Comparison of ENCODE assay signal across 29 cellular contexts in genomic region chr14:105221598-105222178, GRCh38. TPM values are rescaled to one million over a fixed set of nuclear protein-coding genes. Genes with fewer than 3 reads are reported as not detected.
A peak's percentile ranks its signal among the peaks of the same experiment; 100 is the strongest.
DNase-seq lines count a peak whose midpoint lies in the region; ATAC-seq lines count a peak whose summit lies in the region.
"Had no signal": no experiment of that assay in that cellular context is flagged by ENCODE, and none has a peak within 500 bp of the region (broad histone marks: within the 10 kb centered on the region; RNA-seq: fewer than 3 reads in every experiment).

No MANE protein-coding gene starts in this region.

- no peaks in the 10 kb centered on the region for H3K9me3 ChIP-seq in right cardiac atrium (ENCODE audit: control insufficient read depth, low read length)
- H3K9me3 ChIP-seq in neuronal stem cell (replicated peaks in 1 of 2; ENCODE audit: control insufficient read depth in 2 of 2, insufficient read depth in 1 of 2, low read depth in 1 of 2, low read length in 2 of 2), result no peaks in the 10 kb centered on the region
- no peaks in the 10 kb centered on the region for H3K9me3 ChIP-seq in subcutaneous abdominal adipose tissue (ENCODE audit: control insufficient read depth in 5 of 5, low read length in 5 of 5)
- H3K9me3 ChIP-seq: BE2C, SJSA1 had no signal

- H4K8ac ChIP-seq in neuronal stem cell (ENCODE audit: low read depth, low read length), result no peak overlapping the region

- DNase-seq in right cardiac atrium, result peak in 2 of 3 donors; percentile 35 to 42
- DNase-seq in left ventricle myocardium superior, result no peak
- peak; percentile 42 for DNase-seq in cerebellar cortex (ENCODE audit: low spot score)
- DNase-seq in neuronal stem cell (ENCODE audit: low spot score), result no peak
- DNase-seq in activated CD4-positive, alpha-beta T cell treated with anti-CD3 and anti-CD28 coated beads, Interleukin-2, amount 50 U/mL, for 48 hours, result no peak
- DNase-seq: 8988T; ACHN; BE2C; CD4-positive, CD25-positive, alpha-beta regulatory T cell; DMS153; DND-41; GM23248; H7; HFFc6; NCI-H1092; NCI-H1417 treated with DMSO at 0.1 percent for 48 hours; NCI-H1694 treated with DMSO at 0.1 percent for 48 hours; NCI-H2081 treated with DMSO at 0.1 percent for 48 hours; NCI-H446; NCI-H524 treated with DMSO at 0.1 percent for 48 hours; NCI-H774; PC-9; Right ventricle myocardium superior had no signal

- H3K27me3 ChIP-seq in right cardiac atrium (ENCODE audit: control insufficient read depth, insufficient read depth), result no peaks in the 10 kb centered on the region
- no peaks in the 10 kb centered on the region for H3K27me3 ChIP-seq in neuronal stem cell (ENCODE audit: control insufficient read depth in 3 of 3, insufficient read depth in 3 of 3, low read depth in 1 of 3, low read length in 3 of 3)
- H3K27me3 ChIP-seq in subcutaneous abdominal adipose tissue (ENCODE audit: control insufficient read depth in 5 of 5, insufficient read depth in 4 of 5, low read length in 5 of 5), result no peaks in the 10 kb centered on the region
- H3K27me3 ChIP-seq: BE2C, SJSA1 had no signal

- peaks cover 32 to 64% of the 10 kb centered on the region in 2 donors for H3K36me3 ChIP-seq in neuronal stem cell (replicated peaks in 1 of 2; ENCODE audit: control insufficient read depth in 2 of 2, insufficient read depth in 2 of 2, low read length in 2 of 2)
- H3K36me3 ChIP-seq in subcutaneous abdominal adipose tissue (ENCODE audit: control insufficient read depth in 5 of 5, insufficient read depth in 5 of 5, low read length in 5 of 5), result peaks cover 0 to 77% (median 65%) of the 10 kb centered on the region in 5 donors

- no peak overlapping the region for H3K23ac ChIP-seq in neuronal stem cell (ENCODE audit: low read depth, low read length, poor library complexity)

- peaks cover 13% of the 10 kb centered on the region for H3K79me1 ChIP-seq in neuronal stem cell (ENCODE audit: low read depth, low read length)

- no peak overlapping the region for H3K18ac ChIP-seq in neuronal stem cell (ENCODE audit: low read length)

- no peak overlapping the region for H4K91ac ChIP-seq in neuronal stem cell (ENCODE audit: low read depth, low read length, poor library complexity)

- H3K4ac ChIP-seq in neuronal stem cell (ENCODE audit: low read length), result no peak overlapping the region

- H3K9ac ChIP-seq in neuronal stem cell (ENCODE audit: low read depth, low read length, poor library complexity) (no peak overlapping the region), subcutaneous abdominal adipose tissue (ENCODE audit: low read length in 5 of 5) (no peak overlapping the region)
- H3K9ac ChIP-seq: GM23248 had no signal

- no peak overlapping the region for H2AK5ac ChIP-seq in neuronal stem cell (ENCODE audit: low read depth, low read length)

- H2BK5ac ChIP-seq in neuronal stem cell (ENCODE audit: low read length), result no peak overlapping the region

- no peak overlapping the region for H3K27ac ChIP-seq in right cardiac atrium (ENCODE audit: low read length)
- no peak overlapping the region for H3K27ac ChIP-seq in neuronal stem cell (replicated peaks; ENCODE audit: low read length)
- peak overlapping the region; percentile 46 for H3K27ac ChIP-seq in subcutaneous abdominal adipose tissue (ENCODE audit: low read depth, low read length)
- H3K27ac ChIP-seq: GM23248, HL-60, PC-9, SJSA1 had no signal

- H3K4me2 ChIP-seq in neuronal stem cell (ENCODE audit: insufficient read depth, low read length, poor library complexity, severe bottlenecking), result no peak overlapping the region
- H3K4me2 ChIP-seq: PC-9 had no signal

- no peak overlapping the region for H3K4me3 ChIP-seq in right cardiac atrium (ENCODE audit: low read length)
- H3K4me3 ChIP-seq in neuronal stem cell (ENCODE audit: low read length in 2 of 2), result peak overlapping the region in 1 of 2 donors; percentile 35
- H3K4me3 ChIP-seq in subcutaneous abdominal adipose tissue (ENCODE audit: low read depth in 1 of 5, low read length in 5 of 5), result no peak overlapping the region
- H3K4me3 ChIP-seq: GM23248, PC-9, SJSA1 had no signal

- ATAC-seq in right cardiac atrium (no peak), left ventricle myocardium superior (no peak), HG02840 (IDR thresholded peaks at IDR 0.05; ENCODE audit: low FRiP score, unreplicated experiment) (no peak)
- ATAC-seq in activated CD4-positive, CD25-positive, alpha-beta regulatory T cell treated with anti-CD3 and anti-CD28 coated beads, Interleukin-2, amount 50 U/mL, for 24 hours, result no peak

- H2BK12ac ChIP-seq in neuronal stem cell (ENCODE audit: low read length), result no peak overlapping the region

- H3K14ac ChIP-seq in neuronal stem cell (ENCODE audit: low read length), result peak overlapping the region; percentile 47

- intact Hi-C loops in right cardiac atrium (cut with DNase I) (no loop called here), left ventricle myocardium superior (cut with micrococcal nuclease) (no loop called here)

- 94% methylated on average over 27 of the region's 27 CpGs for WGBS in right cardiac atrium
- no CpG with 5 or more reads among the region's 27 CpGs for WGBS in neuronal stem cell (ENCODE audit: extremely low coverage in 2 of 2, insufficient read length in 2 of 2, insufficient replicate concordance in 1 of 2), 2 donors

- H3K4me1 ChIP-seq in right cardiac atrium (ENCODE audit: control insufficient read depth, insufficient read depth, low read length) (no peaks in the 10 kb centered on the region), neuronal stem cell (ENCODE audit: control insufficient read depth in 2 of 2, insufficient read depth in 1 of 2, low read depth in 1 of 2, low read length in 2 of 2) (no peaks in the 10 kb centered on the region), subcutaneous abdominal adipose tissue (ENCODE audit: control insufficient read depth in 5 of 5, insufficient read depth in 5 of 5, low read length in 5 of 5) (peaks cover 1 to 48% (median 28%) of the 10 kb centered on the region in 5 donors)

- H2AFZ ChIP-seq in neuronal stem cell (ENCODE audit: low read length), result no peak overlapping the region
- H2AFZ ChIP-seq: GM23248, PC-9 had no signal

- no peak overlapping the region for H2BK120ac ChIP-seq in neuronal stem cell (ENCODE audit: low read depth, low read length)

- H2BK15ac ChIP-seq in neuronal stem cell (ENCODE audit: low read length), result no peak overlapping the region

RNA-seq across cellular contexts. Expression of gene BTBD6, which starts 26.6 kb away (rescaled TPM):
- total RNA-seq in right cardiac atrium (10 to 100 TPM; 28.1 to 40.5 (median 35.8) TPM), left ventricle myocardium superior (51.6 TPM)
- polyA plus RNA-seq in right cardiac atrium, result 42.2 TPM
- 10.8 TPM for polyA plus RNA-seq in neuronal stem cell (2013, experiment 1 of 2)
- polyA plus RNA-seq in neuronal stem cell (2013, experiment 2 of 2), result 10.4 TPM

RNA-seq across cellular contexts. Expression of gene NUDT14, which starts 40.6 kb away (rescaled TPM):
- 10 to 100 TPM; 23.9 to 35.5 (median 32.0) TPM for total RNA-seq in right cardiac atrium
- polyA plus RNA-seq in right cardiac atrium, result 31.4 TPM
- 34.7 TPM for total RNA-seq in left ventricle myocardium superior
- polyA plus RNA-seq in neuronal stem cell (2013, experiment 1 of 2), result 21.6 TPM
- polyA plus RNA-seq in neuronal stem cell (2013, experiment 2 of 2), result 21.9 TPM

RNA-seq across cellular contexts. Expression of gene JAG2, which starts 53.1 kb away (rescaled TPM):
- total RNA-seq in right cardiac atrium (10 to 100 TPM; 16.5 to 21.3 (median 17.4) TPM), left ventricle myocardium superior (33.6 TPM)
- polyA plus RNA-seq in right cardiac atrium, result 17.8 TPM
- 5.2 TPM for polyA plus RNA-seq in neuronal stem cell (2013, experiment 1 of 2)
- 4.9 TPM for polyA plus RNA-seq in neuronal stem cell (2013, experiment 2 of 2)
- total RNA-seq: RPMI7951 had no signal
- polyA plus RNA-seq: GM23248 had no signal

Comparison
In these comparisons a context has a peak if more than half of its experiments do, and no peak if none do; other contexts are left out.
1. DNase-seq: peak in right cardiac atrium (2 of 3) and cerebellar cortex (single experiment); none in left ventricle myocardium superior (single experiment), neuronal stem cell (single experiment) and activated CD4-positive, alpha-beta T cell treated with anti-CD3 and anti-CD28 coated beads, Interleukin-2, amount 50 U/mL, for 48 hours (0 of 2).